11 cellular contexts compared by ENCODE assay signal in the genomic region with DNA sequence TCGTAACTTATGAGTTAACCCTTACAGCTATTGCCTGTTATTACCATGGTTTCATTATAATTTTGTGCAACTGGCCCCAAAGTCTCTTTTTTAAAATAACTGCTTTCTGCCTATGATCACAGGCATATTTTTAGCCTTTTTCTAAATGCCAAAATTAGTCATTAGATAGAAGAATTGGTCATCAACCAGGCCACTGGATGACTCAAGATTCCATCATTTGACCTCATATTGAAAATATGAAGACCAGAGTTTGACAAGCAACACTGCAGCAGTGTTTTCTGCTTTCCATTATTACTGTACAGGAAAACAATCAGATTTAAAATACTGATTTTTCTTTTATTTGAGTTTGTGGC. TPM values are rescaled to one million over a fixed set of nuclear protein-coding genes. Genes with fewer than 3 reads are reported as not detected.
A peak's percentile ranks its signal among the peaks of the same experiment; 100 is the strongest.
DNase-seq lines count a peak whose midpoint lies in the region; ATAC-seq and TF ChIP-seq lines count a peak whose summit lies in the region.
"Had no signal": no experiment of that assay in that cellular context is flagged by ENCODE, and none has a peak within 500 bp of the region (broad histone marks: within the 10 kb centered on the region; RNA-seq: fewer than 3 reads in every experiment).

No MANE protein-coding gene starts in this region.

- H3K9me3 ChIP-seq in mucosa of descending colon = no peaks in the 10 kb centered on the region

- peak; percentile 58 for ATAC-seq in GM18870 (IDR thresholded peaks at IDR 0.05; ENCODE audit: unreplicated experiment)
- ATAC-seq in stimulated activated naive CD8-positive, alpha-beta T cell treated with anti-CD3 and anti-CD28 coated beads, Interleukin-15, Interleukin-2, amounts not matched to agents 100 U/mL and 50 U/mL, for 24 hours = peak; percentile 33
- ATAC-seq in mucosa of descending colon = no peak
- no peak for ATAC-seq in HG02763 (IDR thresholded peaks at IDR 0.05; ENCODE audit: unreplicated experiment)

- DNase-seq in LHCN-M2 (ENCODE audit: low read depth) (peak; percentile 93), epithelial cell of esophagus (ENCODE audit: low read depth) (peak; percentile 87), mucosa of descending colon (no peak), cerebellar cortex (ENCODE audit: low spot score) (no peak), SIG-M5 (lab: John Stamatoyannopoulos, UW) (no peak)
- no peak for DNase-seq in stimulated activated naive CD8-positive, alpha-beta T cell treated with anti-CD3 and anti-CD28 coated beads, Interleukin-15, Interleukin-2, amounts not matched to agents 100 U/mL and 50 U/mL, for 24 hours
- DNase-seq: NCI-H2081 treated with DMSO at 0.1 percent for 48 hours had no signal

- H3K36me3 ChIP-seq in mucosa of descending colon (ENCODE audit: low read depth) = no peaks in the 10 kb centered on the region
- H3K36me3 ChIP-seq: cardiac muscle cell, neural progenitor cell had no signal

- intact Hi-C loops in mucosa of descending colon (cut with DNase I, micrococcal nuclease) = no loop called here

- no peaks in the 10 kb centered on the region for H3K4me1 ChIP-seq in mucosa of descending colon (ENCODE audit: low read depth)
- H3K4me1 ChIP-seq: neural progenitor cell had no signal

- no peak overlapping the region for H3K4me3 ChIP-seq in epithelial cell of esophagus (ENCODE audit: low read length)
- no peak overlapping the region for H3K4me3 ChIP-seq in mucosa of descending colon
- H3K4me3 ChIP-seq: cardiac muscle cell, neural progenitor cell had no signal

- TF ChIP-seq CTCF in epithelial cell of esophagus (IDR thresholded peaks at IDR 0.05; ENCODE audit: insufficient read depth, low read depth, low read length, missing control alignments) = no peak
- TF ChIP-seq CTCF in mucosa of descending colon (IDR thresholded peaks at IDR 0.05) = no peak

RNA-seq across cellular contexts. Expression of a gene that starts 54.7 kb away (rescaled TPM):
- total RNA-seq in LHCN-M2 (2014; rRNA removed) (0.19 and 0.34 TPM in 2 replicates), mucosa of descending colon (under 1 TPM; 0.10 to 0.66 (median 0.61) TPM)
- 0.09 TPM for polyA plus RNA-seq in LHCN-M2 (2012)

Comparison
In these comparisons a context has a peak if more than half of its experiments do, and no peak if none do; other contexts are left out.
1. ATAC-seq: peak in GM18870 (single experiment) and stimulated activated naive CD8-positive, alpha-beta T cell treated with anti-CD3 and anti-CD28 coated beads, Interleukin-15, Interleukin-2, amounts not matched to agents 100 U/mL and 50 U/mL, for 24 hours (single experiment); none in mucosa of descending colon (single experiment) and HG02763 (single experiment).
2. DNase-seq: peak in LHCN-M2 (single experiment) and epithelial cell of esophagus (single experiment); none in stimulated activated naive CD8-positive, alpha-beta T cell treated with anti-CD3 and anti-CD28 coated beads, Interleukin-15, Interleukin-2, amounts not matched to agents 100 U/mL and 50 U/mL, for 24 hours (single experiment), mucosa of descending colon (0 of 3), cerebellar cortex (single experiment) and SIG-M5 (single experiment).